ENCODE assay signal across 23 cellular contexts in genomic region chr20:44395963-44396340, GRCh38. TPM values are rescaled to one million over a fixed set of nuclear protein-coding genes. Genes with fewer than 3 reads are reported as not detected.
"Had no signal": no experiment of that assay in that cellular context is flagged by ENCODE, and none has a peak within 500 bp of the region (broad histone marks: within the 10 kb centered on the region; RNA-seq: fewer than 3 reads in every experiment).

No MANE protein-coding gene starts in this region.

- H3K4me1 Mint-ChIP-seq: IgD-negative memory B cell had no signal

- DNase-seq: KBM-7, MG63, NCI-H1092, NCI-H1105 treated with DMSO at 0.1 percent for 48 hours, NCI-H1417 treated with DMSO at 0.1 percent for 48 hours, NCI-H146, NCI-H1694 treated with DMSO at 0.1 percent for 48 hours, NCI-H1930, NCI-H2081, NCI-H2107, NCI-H2227 treated with DMSO at 0.1 percent for 48 hours, NCI-H524, NCI-H526 treated with DMSO at 0.1 percent for 48 hours, NCI-H748 treated with DMSO at 0.1 percent for 48 hours, Right ventricle myocardium superior, RPMI8226, SIG-M5 had no signal

- FAIRE-seq: RCC 7860 had no signal

- H3K27ac ChIP-seq: SJSA1, SK-N-MC had no signal

- H3K36me3 ChIP-seq: MG63, SJSA1 had no signal

- H3K9me3 ChIP-seq: MG63, SJSA1 had no signal

- H3K4me3 ChIP-seq: MG63, SJSA1, SK-N-MC had no signal

- H3K27ac Mint-ChIP-seq: IgD-negative memory B cell had no signal

- H3K27me3 ChIP-seq: MG63, SJSA1 had no signal

- H3K4me3 Mint-ChIP-seq: IgD-negative memory B cell had no signal

- H3K9me3 Mint-ChIP-seq: IgD-negative memory B cell had no signal

RNA-seq across cellular contexts. Expression of gene HNF4A, which starts 40.5 kb away (rescaled TPM):
- total RNA-seq: Right ventricle myocardium superior, SJSA1 had no signal
- polyA plus RNA-seq: IgD-negative memory B cell had no signal

RNA-seq across cellular contexts. Expression of gene R3HDML, which starts 59.1 kb away (rescaled TPM):
- total RNA-seq: HT-29, NCI-H460, Right ventricle myocardium superior, SJSA1 had no signal
- polyA plus RNA-seq: IgD-negative memory B cell had no signal
